In the genomic region with DNA sequence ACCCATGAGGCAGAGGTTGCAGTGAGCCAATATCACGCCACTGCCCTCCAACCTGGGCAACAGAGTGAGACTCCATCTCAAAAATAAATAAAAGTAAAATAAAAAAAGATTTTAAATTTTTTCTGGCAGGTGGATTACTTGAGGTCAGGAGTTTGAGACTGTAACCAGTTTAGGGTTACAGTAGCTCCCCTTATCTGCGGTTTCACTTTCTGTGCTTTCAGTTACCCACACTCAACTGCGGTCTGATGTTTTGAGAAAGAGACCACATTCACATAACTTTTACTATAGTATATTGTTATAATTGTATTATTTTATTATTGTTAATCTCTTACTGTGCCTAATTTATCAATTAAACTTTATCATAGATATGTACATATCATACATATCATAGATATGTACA, we compare ENCODE assay signal across 17 cellular contexts. TPM values are rescaled to one million over a fixed set of nuclear protein-coding genes. Genes with fewer than 3 reads are reported as not detected.
A peak's percentile ranks its signal among the peaks of the same experiment; 100 is the strongest.
DNase-seq lines count a peak whose midpoint lies in the region; ATAC-seq, FAIRE-seq and TF ChIP-seq lines count a peak whose summit lies in the region.
"Not testable (repeated sequence)": the region's sequence is repeated elsewhere in the genome, so short reads cannot be mapped to it uniquely, and the experiment has no call there.
"Had no signal": no experiment of that assay in that cellular context is flagged by ENCODE, and none has a peak within 500 bp of the region (broad histone marks: within the 10 kb centered on the region; RNA-seq: fewer than 3 reads in every experiment).

No MANE protein-coding gene starts in this region.

- H3K9me3 ChIP-seq in CD4-positive, alpha-beta T cell (ENCODE audit: control insufficient read depth, low read length); GM12878 (replicated peaks; ENCODE audit: control insufficient read depth, insufficient read depth, low read length); mucosa of descending colon; stomach: not testable (repeated sequence)

- RAD21 ChIA-PET in GM12878 (lab: Charles Lee; ENCODE audit: unreplicated experiment) = interaction anchor here (1.9 kb wide), 1 partner anchor 9 kb away, joined by 8 read pairs; no protein-coding TSS in a partner anchor

- TF ChIP-seq RAD21 in GM12878 (IDR thresholded peaks at IDR 0.05; ENCODE audit: insufficient read depth, low read depth, low read length) = not testable (repeated sequence)

- BruUV-seq in GM12878 (replicated peaks; lab: Mats Ljungman, UMichigan) = not testable (repeated sequence)

- H3K9me3 Mint-ChIP-seq in CD4-positive, alpha-beta T cell; activated CD4-positive, alpha-beta T cell treated with anti-CD3 and anti-CD28 coated beads, Interleukin-2, amount 10 ng/mL, durations not matched to agents 7 days and 5 days; activated T-cell treated with anti-CD3 and anti-CD28 coated beads, Interleukin-2, amount 50 U/mL, for 72 hours: not testable (repeated sequence)

- H4K20me1 ChIP-seq in GM12878 (ENCODE audit: control insufficient read depth, insufficient read depth) = not testable (repeated sequence)

- not testable (repeated sequence) for H3K36me3 Mint-ChIP-seq in CD4-positive, alpha-beta T cell (ENCODE audit: low read depth); activated CD4-positive, alpha-beta T cell treated with anti-CD3 and anti-CD28 coated beads, Interleukin-2, amount 10 ng/mL, durations not matched to agents 7 days and 5 days (ENCODE audit: low read depth); activated T-cell treated with anti-CD3 and anti-CD28 coated beads, Interleukin-2, amount 50 U/mL, for 72 hours (ENCODE audit: insufficient read depth in 2 of 2)

- not testable (repeated sequence) for TF ChIP-seq POLR2A in GM12878 (IDR thresholded peaks at IDR 0.05; ENCODE audit: low read depth, low read length); stomach (IDR thresholded peaks at IDR 0.05)

- not testable (repeated sequence) for H3K27ac Mint-ChIP-seq in CD4-positive, alpha-beta T cell; activated CD4-positive, alpha-beta T cell treated with anti-CD3 and anti-CD28 coated beads, Interleukin-2, amount 10 ng/mL, durations not matched to agents 7 days and 5 days; activated T-cell treated with anti-CD3 and anti-CD28 coated beads, Interleukin-2, amount 50 U/mL, for 72 hours

- DNase-seq in CD4-positive, alpha-beta T cell; GM12878 (ENCODE audit: low read depth, low spot score); mucosa of descending colon: not testable (repeated sequence)
- DNase-seq in Jurkat, Clone E6-1 (ENCODE audit: low read depth, low spot score) = peak; percentile 39
- peak; percentile 75 for DNase-seq in RPMI8226
- peak; percentile 40 for DNase-seq in activated CD4-positive, alpha-beta T cell treated with anti-CD3 and anti-CD28 coated beads, Interleukin-2, amount 10 ng/mL, durations not matched to agents 7 days and 5 days
- peak in 1 of 2 donors; percentile 24 for DNase-seq in activated T-cell treated with anti-CD3 and anti-CD28 coated beads, Interleukin-2, amount 50 U/mL, for 72 hours
- peak; percentile 10 for DNase-seq in stomach

- WGBS in GM12878 (ENCODE audit: insufficient coverage, insufficient replicate concordance, low lambda C conversion rate, missing lambda C conversion rate) = 53% methylated on average over 3 of the region's 3 CpGs
- 53 to 75% (median 60%) methylated on average over 3 of the region's 3 CpGs for WGBS in stomach, 5 donors

- not testable (repeated sequence) for H3K27me3 ChIP-seq in CD4-positive, alpha-beta T cell (ENCODE audit: control insufficient read depth, insufficient read depth, low read length); GM12878 (replicated peaks in 1 of 2; ENCODE audit: control insufficient read depth in 2 of 2, insufficient read depth in 2 of 2, low read length in 1 of 2); stomach

- not testable (repeated sequence) for H3K27ac ChIP-seq in CD4-positive, alpha-beta T cell (ENCODE audit: low read depth, low read length); GM12878 (ENCODE audit: control insufficient read depth, insufficient read depth); stomach

- not testable (repeated sequence) for TF ChIP-seq EP300 in GM12878 (IDR thresholded peaks at IDR 0.05; ENCODE audit: borderline replicate concordance in 1 of 2, control insufficient read depth in 1 of 2, low read depth in 2 of 2, low read length in 2 of 2); stomach (IDR thresholded peaks at IDR 0.05)

- ATAC-seq in CD4-positive, alpha-beta T cell (ENCODE audit: poor library complexity) = peak; percentile 74
- ATAC-seq in activated T-cell treated with anti-CD3 and anti-CD28 coated beads, Interleukin-2, amount 50 U/mL, for 72 hours (replicated peaks in 1 of 2) = peak; percentile 58 to 61
- ATAC-seq in GM12878 (peak; percentile 89), mucosa of descending colon (peak; percentile 27)

- H3K4me2 ChIP-seq in GM12878 (ENCODE audit: control insufficient read depth, insufficient read depth) = peak overlapping the region; percentile 44; the same call in 1 of the 2 replicates

- H3K27me3 Mint-ChIP-seq in CD4-positive, alpha-beta T cell; activated CD4-positive, alpha-beta T cell treated with anti-CD3 and anti-CD28 coated beads, Interleukin-2, amount 10 ng/mL, durations not matched to agents 7 days and 5 days; activated T-cell treated with anti-CD3 and anti-CD28 coated beads, Interleukin-2, amount 50 U/mL, for 72 hours (ENCODE audit: low read depth): not testable (repeated sequence)

- not testable (repeated sequence) for H2AFZ ChIP-seq in GM12878 (ENCODE audit: control insufficient read depth, low read depth, low read length)

- POLR2A ChIA-PET in CD4-positive, alpha-beta T cell (lab: Charles Lee) = interaction anchor here (0.6 to 0.9 kb wide), 3 partner anchors 8 to 169 kb away, joined by 3 to 5 read pairs (median 3); no protein-coding TSS in a partner anchor
- POLR2A ChIA-PET in activated CD4-positive, alpha-beta T cell treated with anti-CD3 and anti-CD28 coated beads, Interleukin-2, amount 10 ng/mL, durations not matched to agents 7 days and 5 days (lab: Charles Lee) = interaction anchor here (0.6 kb wide), 1 partner anchor 497 kb away, joined by 3 read pairs; no protein-coding TSS in a partner anchor
- POLR2A ChIA-PET in GM12878 (lab: Charles Lee) = interaction anchor here (0.7 kb wide), 1 partner anchor 41 kb away, joined by 3 read pairs; no protein-coding TSS in a partner anchor

- not testable (repeated sequence) for H3K4me3 Mint-ChIP-seq in CD4-positive, alpha-beta T cell; activated CD4-positive, alpha-beta T cell treated with anti-CD3 and anti-CD28 coated beads, Interleukin-2, amount 10 ng/mL, durations not matched to agents 7 days and 5 days; activated T-cell treated with anti-CD3 and anti-CD28 coated beads, Interleukin-2, amount 50 U/mL, for 72 hours

- H3K4me1 Mint-ChIP-seq in CD4-positive, alpha-beta T cell (ENCODE audit: low read depth) = not testable (repeated sequence)
- peaks cover 18% of the 10 kb centered on the region for H3K4me1 Mint-ChIP-seq in activated CD4-positive, alpha-beta T cell treated with anti-CD3 and anti-CD28 coated beads, Interleukin-2, amount 10 ng/mL, durations not matched to agents 7 days and 5 days
- H3K4me1 Mint-ChIP-seq in activated T-cell treated with anti-CD3 and anti-CD28 coated beads, Interleukin-2, amount 50 U/mL, for 72 hours (ENCODE audit: low read depth) = peaks cover 18% of the 10 kb centered on the region

- not testable (repeated sequence) for H3K9ac ChIP-seq in GM12878 (ENCODE audit: control insufficient read depth, insufficient read depth, low read length)

- not testable (repeated sequence) for H3K79me2 ChIP-seq in GM12878 (ENCODE audit: control insufficient read depth, insufficient read depth, low read length)

- peak; percentile 75 for FAIRE-seq in GM12878 (lab: Jason Lieb, UNC)

- CTCF ChIA-PET in CD4-positive, alpha-beta T cell (lab: Charles Lee) = interaction anchor here (1.6 kb wide), 1 partner anchor 9 kb away, joined by 4 read pairs; no protein-coding TSS in a partner anchor
- CTCF ChIA-PET in activated CD4-positive, alpha-beta T cell treated with anti-CD3 and anti-CD28 coated beads, Interleukin-2, amount 10 ng/mL, durations not matched to agents 7 days and 5 days (lab: Charles Lee) = interaction anchor here (0.9 to 1.1 kb wide), 3 partner anchors 16 to 157 kb away, joined by 3 to 5 read pairs (median 4); no protein-coding TSS in a partner anchor
- CTCF ChIA-PET in GM12878 (lab: Yijun Ruan, JAX) = interaction anchor here (0.7 to 1.7 kb wide), 4 partner anchors 8 to 450 kb away, joined by 3 to 6 read pairs (median 4); no protein-coding TSS in a partner anchor

- H3K4me1 ChIP-seq in GM12878 (ENCODE audit: control insufficient read depth, insufficient read depth, low read length); mucosa of descending colon (ENCODE audit: low read depth): not testable (repeated sequence)
- peaks cover under 1 to 14% (median 6%) of the 10 kb centered on the region in 4 donors for H3K4me1 ChIP-seq in stomach

- SMC1A ChIA-PET in GM12878 (lab: Charles Lee; ENCODE audit: uncharacterized antibody, unreplicated experiment) = interaction anchor here (0.8 to 1.9 kb wide), 3 partner anchors 8 to 39 kb away, joined by 3 to 7 read pairs (median 3); no protein-coding TSS in a partner anchor

- intact Hi-C loops in CD4-positive, alpha-beta T cell (cut with DNase I, micrococcal nuclease); GM12878 (cut with micrococcal nuclease; ENCODE audit: unreplicated experiment); mucosa of descending colon (cut with DNase I, micrococcal nuclease); stomach (cut with DNase I; ENCODE audit: low total_unique reads): not testable (repeated sequence)

- not testable (repeated sequence) for H3K4me3 ChIP-seq in Jurkat, Clone E6-1 (ENCODE audit: low read length); GM12878; mucosa of descending colon; stomach

- TF ChIP-seq CTCF in CD4-positive, alpha-beta T cell (IDR thresholded peaks at IDR 0.05); GM12878 (IDR thresholded peaks at IDR 0.05 in 2 of 3, conservative IDR thresholded peaks at IDR 0.05 in 1 of 3; ENCODE audit: control insufficient read depth in 2 of 3, extremely low read depth in 1 of 3, insufficient read depth in 1 of 3, low read depth in 3 of 3, low read length in 3 of 3); mucosa of descending colon (IDR thresholded peaks at IDR 0.05); stomach (IDR thresholded peaks at IDR 0.05): not testable (repeated sequence)

- H3K36me3 ChIP-seq in GM12878 (ENCODE audit: control insufficient read depth in 2 of 2, insufficient read depth in 2 of 2, low read length in 1 of 2); mucosa of descending colon (ENCODE audit: low read depth); stomach: not testable (repeated sequence)

- in situ Hi-C loops in GM12878 (cut with MboI) = not testable (repeated sequence)

RNA-seq across cellular contexts. Expression of a gene that starts 32.8 kb away (rescaled TPM):
- not detected for total RNA-seq in CD4-positive, alpha-beta T cell
- not detected for polyA plus RNA-seq in Jurkat, Clone E6-1 (2012; ENCODE audit: insufficient read depth, insufficient read length)
- not detected for total RNA-seq in activated CD4-positive, alpha-beta T cell treated with anti-CD3 and anti-CD28 coated beads, Interleukin-2, amount 10 ng/mL, durations not matched to agents 7 days and 5 days
- not detected for total RNA-seq in activated T-cell treated with anti-CD3 and anti-CD28 coated beads, Interleukin-2, amount 50 U/mL, for 72 hours
- total RNA-seq in GM12878 (2013; cell fraction: nucleolus; rRNA removed) = not detected in 2 replicates
- total RNA-seq in GM12878 (2014; rRNA removed) (not detected in 2 replicates), GM12878 (2014; rRNA removed; fragmentation: Illumina TruSeq; extraction: Trizol) (not detected in 2 replicates), GM12878 (2021) (0.72 TPM in 1 of 2 replicates, not detected in the other), mucosa of descending colon (not detected), stomach (10 to 100 TPM in 1 of 5 donors, 1 to 10 TPM in 1, not detected in 3; 2.6 to 11.2 TPM)
- not detected for polyA plus RNA-seq in GM12878 (2011; ENCODE audit: low read depth)
- polyA plus RNA-seq in GM12878 (2011; rRNA removed) (not detected in 2 replicates), GM12878 (2014; fragmentation: Illumina TruSeq; extraction: Trizol) (not detected in 2 replicates), GM12878 (2014; fragmentation: Nextera tagmentation; extraction: Ambion mirVana) (not detected), GM12878 (2014; rRNA removed) (not detected in 2 replicates), GM12878 (2016; fragmentation: Nextera tagmentation; extraction: Ambion mirVana) (not detected), stomach (10 to 100 TPM in 1 of 3 donors, not detected in 2; 53.9 TPM)
- polyA plus RNA-seq in GM12878 (2011; cell fraction: cytosol; rRNA removed) = not detected in 2 replicates
- not detected in 2 replicates for polyA plus RNA-seq in GM12878 (2011; cell fraction: nucleus; rRNA removed)
- polyA plus RNA-seq in GM12878 (2012) = not detected in 2 replicates
- polyA minus RNA-seq in GM12878 (2011; rRNA and poly(A)+ RNA removed) = not detected in 2 replicates
- not detected in 2 replicates for polyA minus RNA-seq in GM12878 (2011; cell fraction: cytosol; rRNA and poly(A)+ RNA removed)
- not detected in 2 replicates for polyA minus RNA-seq in GM12878 (2011; cell fraction: nucleus; rRNA and poly(A)+ RNA removed)
- total RNA-seq: Daoy, G401, GM23338, H9, HepG2, HT1080, NCI-H460, SK-MEL-5 had no signal
- polyA plus RNA-seq: CD14-positive monocyte, GM23338, HepG2 had no signal

RNA-seq across cellular contexts. Expression of a gene that starts 48.8 kb away (rescaled TPM):
- total RNA-seq in CD4-positive, alpha-beta T cell = under 1 TPM; 0.74 to 0.81 TPM
- polyA plus RNA-seq in Jurkat, Clone E6-1 (2012; ENCODE audit: insufficient read depth, insufficient read length) = 57.0 TPM
- total RNA-seq in activated CD4-positive, alpha-beta T cell treated with anti-CD3 and anti-CD28 coated beads, Interleukin-2, amount 10 ng/mL, durations not matched to agents 7 days and 5 days = 1 to 10 TPM in 1 of 2 experiments, under 1 TPM in 1; 0.84 to 1.2 TPM
- 1 to 10 TPM; 5.1 to 8.8 TPM for total RNA-seq in activated T-cell treated with anti-CD3 and anti-CD28 coated beads, Interleukin-2, amount 50 U/mL, for 72 hours
- 4.5 and 4.6 TPM in 2 replicates for total RNA-seq in GM12878 (2013; cell fraction: nucleolus; rRNA removed)
- total RNA-seq in GM12878 (2014; rRNA removed) (4.9 and 5.8 TPM in 2 replicates), GM12878 (2014; rRNA removed; fragmentation: Illumina TruSeq; extraction: Trizol) (2.9 and 3.4 TPM in 2 replicates), GM12878 (2021) (4.5 and 5.8 TPM in 2 replicates), mucosa of descending colon (10 to 100 TPM; 12.2 to 66.7 (median 13.9) TPM), stomach (10 to 100 TPM in 4 of 5 donors, 1 to 10 TPM in 1; 2.9 to 82.0 (median 57.6) TPM)
- 0.42 TPM for polyA plus RNA-seq in GM12878 (2011; ENCODE audit: low read depth)
- polyA plus RNA-seq in GM12878 (2011; rRNA removed) (23.3 and 24.5 TPM in 2 replicates), GM12878 (2014; fragmentation: Illumina TruSeq; extraction: Trizol) (2.7 and 2.9 TPM in 2 replicates), GM12878 (2014; fragmentation: Nextera tagmentation; extraction: Ambion mirVana) (1 to 10 TPM in 1 of 2 experiments, under 1 TPM in 1; 0.97 to 1.9 TPM), GM12878 (2014; rRNA removed) (3.9 and 5.7 TPM in 2 replicates), GM12878 (2016; fragmentation: Nextera tagmentation; extraction: Ambion mirVana) (10 to 100 TPM; 10.5 to 12.4 TPM), stomach (10 to 100 TPM; 11.0 to 32.7 (median 16.3) TPM)
- 23.1 and 23.3 TPM in 2 replicates for polyA plus RNA-seq in GM12878 (2011; cell fraction: cytosol; rRNA removed)
- 20.0 and 30.4 TPM in 2 replicates for polyA plus RNA-seq in GM12878 (2011; cell fraction: nucleus; rRNA removed)
- 1.5 and 1.9 TPM in 2 replicates for polyA plus RNA-seq in GM12878 (2012)
- polyA minus RNA-seq in GM12878 (2011; rRNA and poly(A)+ RNA removed) = 8.1 and 11.4 TPM in 2 replicates
- polyA minus RNA-seq in GM12878 (2011; cell fraction: cytosol; rRNA and poly(A)+ RNA removed) = 2.9 and 3.3 TPM in 2 replicates
- 3.9 and 6.8 TPM in 2 replicates for polyA minus RNA-seq in GM12878 (2011; cell fraction: nucleus; rRNA and poly(A)+ RNA removed)

Comparison
In these comparisons a context has a peak if more than half of its experiments do, and no peak if none do; other contexts are left out.
1. ATAC-seq: peak in every context shown above with its lines; median percentile 89 in GM12878; 74 in CD4-positive, alpha-beta T cell; 60 in activated T-cell treated with anti-CD3 and anti-CD28 coated beads, Interleukin-2, amount 50 U/mL, for 72 hours; 27 in mucosa of descending colon.